ENCODE assay signal across 1 cellular context in genomic region chr15:74159773-74160172, GRCh38.
TF ChIP-seq lines count a peak whose summit lies in the region.

No MANE protein-coding gene starts in this region.

TF ChIP-seq in GM12878, 131 proteins besides CTCF, POLR2A, EP300 and RAD21:
- TF ChIP-seq CBX3 (IDR thresholded peaks at IDR 0.05; ENCODE audit: borderline replicate concordance, low read depth), result no peak
- TF ChIP-seq YY1 (IDR thresholded peaks at IDR 0.05; ENCODE audit: low read depth, low read length), result no peak
TF ChIP-seq in GM12878: peak in this region for 0.
